Comparison of ENCODE assay signal across 8 cellular contexts in the genomic region with DNA sequence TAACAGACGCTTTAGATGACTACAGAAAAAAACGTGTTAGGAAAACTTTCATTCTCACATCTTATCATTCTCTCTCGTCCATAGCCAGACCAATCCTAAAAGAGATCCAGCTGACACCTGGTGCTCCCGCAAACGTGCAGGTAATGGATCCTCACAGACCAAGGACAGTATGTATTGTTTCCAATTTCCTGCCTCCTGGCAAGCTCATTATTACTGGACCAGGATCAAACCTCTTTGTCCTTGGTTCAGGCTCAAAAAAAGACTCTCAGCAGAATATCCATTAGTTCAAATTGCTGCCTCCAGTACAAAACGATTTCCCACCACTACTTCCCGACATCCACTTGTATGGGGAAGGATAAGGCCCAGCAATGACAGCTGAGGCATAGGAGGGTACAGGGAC.
DNase-seq lines count a peak whose midpoint lies in the region; FAIRE-seq and TF ChIP-seq lines count a peak whose summit lies in the region.

No MANE protein-coding gene starts in this region.

- H3K9me3 ChIP-seq in neuron (ENCODE audit: low read length): no peaks in the 10 kb centered on the region

- peak; percentile 60 for DNase-seq in G401 (ENCODE audit: low spot score)
- DNase-seq in NCI-H2107 treated with DMSO at 0.1 percent for 48 hours (lab: John Stamatoyannopoulos, UW; ENCODE audit: unreplicated experiment): peak; percentile 93
- DNase-seq in coronary artery (ENCODE audit: low spot score): no peak
- no peak for DNase-seq in GM19239 (ENCODE audit: insufficient read length, low spot score)
- DNase-seq in SHP77 treated with DMSO at 0.1 percent for 48 hours (lab: John Stamatoyannopoulos, UW): no peak
- no peak for DNase-seq in iPS-NIHi11 (ENCODE audit: low spot score)
- no peak for DNase-seq in RPMI8226

- FAIRE-seq in GM19239 (lab: Jason Lieb, UNC): no peak

- H3K4me3 ChIP-seq in coronary artery (peak overlapping the region; percentile 14), neuron (ENCODE audit: low read length) (no peak overlapping the region)

- H3K36me3 ChIP-seq in neuron (ENCODE audit: insufficient read depth, low read length): no peaks in the 10 kb centered on the region

- H3K27me3 ChIP-seq in neuron (ENCODE audit: insufficient read depth, low read length): no peaks in the 10 kb centered on the region

- in situ Hi-C loops in G401 (cut with HindIII; ENCODE audit: low sequenced_read_pairs): no loop called here

- no peak overlapping the region for H3K27ac ChIP-seq in coronary artery

- H3K4me1 ChIP-seq in neuron (ENCODE audit: insufficient read depth, low read length): peaks cover 32% of the 10 kb centered on the region

- peak overlapping the region; percentile 58 for H2AFZ ChIP-seq in neuron (ENCODE audit: low read depth, low read length)

- no peak for TF ChIP-seq CTCF in coronary artery (IDR thresholded peaks at IDR 0.05)

Comparison
In these comparisons a context has a peak if more than half of its experiments do, and no peak if none do; other contexts are left out.
1. DNase-seq: peak in G401 (single experiment) and NCI-H2107 treated with DMSO at 0.1 percent for 48 hours (single experiment); none in coronary artery (single experiment), GM19239 (single experiment), SHP77 treated with DMSO at 0.1 percent for 48 hours (single experiment), iPS-NIHi11 (single experiment) and RPMI8226 (single experiment).